ENCODE assay signal across 15 cellular contexts in the genomic region with DNA sequence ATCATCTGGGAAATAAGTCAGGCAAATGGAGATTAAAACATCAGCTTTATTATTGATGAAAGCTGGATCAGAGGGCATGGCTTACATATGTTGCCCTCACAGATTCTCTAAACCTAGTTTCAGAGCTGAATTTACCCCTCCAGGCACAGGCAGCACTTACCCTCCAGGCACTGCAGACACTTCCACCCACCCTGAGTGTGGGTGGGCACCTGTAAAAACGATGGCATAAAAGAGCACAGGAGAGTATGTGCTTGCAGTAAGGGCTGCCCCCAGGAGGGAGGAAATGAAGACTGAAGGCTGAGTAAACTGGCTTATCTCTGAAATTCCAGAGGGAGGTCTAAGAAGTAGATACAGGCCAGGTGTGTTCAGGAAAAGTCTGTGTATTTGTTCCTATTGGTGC.
DNase-seq lines count a peak whose midpoint lies in the region; ATAC-seq, FAIRE-seq and TF ChIP-seq lines count a peak whose summit lies in the region.
"Had no signal": no experiment of that assay in that cellular context is flagged by ENCODE, and none has a peak within 500 bp of the region (broad histone marks: within the 10 kb centered on the region; RNA-seq: fewer than 3 reads in every experiment).

No MANE protein-coding gene starts in this region.

- H3K4me1 ChIP-seq in H1 (replicated peaks in 1 of 4; ENCODE audit: control insufficient read depth in 3 of 4, insufficient read depth in 4 of 4, low read length in 3 of 4) (no peaks in the 10 kb centered on the region), neural progenitor cell (peaks cover 6% of the 10 kb centered on the region), tibial artery (peaks cover 0 to 57% (median 10%) of the 10 kb centered on the region in 4 donors)
- H3K4me1 ChIP-seq: BLaER1 treated with 17β-estradiol and CSF1 and Interleukin-3, amounts not matched to agents 10 nM and 100 nM had no signal

- no peaks in the 10 kb centered on the region for H3K79me1 ChIP-seq in H1 (ENCODE audit: low read depth, low read length)

- H3K27ac Mint-ChIP-seq in WTC11 (no peak overlapping the region), neural progenitor cell (peak overlapping the region; percentile 4)
- H3K27ac Mint-ChIP-seq: CD4-positive, CD25-positive, alpha-beta regulatory T cell; HFFc6 had no signal

- TF ChIP-seq RAD21 in H1 (IDR thresholded peaks at IDR 0.05 in 1 of 2, conservative IDR thresholded peaks at IDR 0.05 in 1 of 2; ENCODE audit: low read depth in 2 of 2, low read length in 2 of 2): no peak

- no peaks in the 10 kb centered on the region for H3F3A ChIP-seq in neural progenitor cell (ENCODE audit: low read depth)

- CTCF ChIA-PET in WTC11 (lab: Charles Lee) (no interaction called here), H1 (lab: Charles Lee; ENCODE audit: partially characterized antibody) (interaction anchor here (1.2 kb wide), 1 partner anchor 8 kb away, joined by 3 read pairs; no protein-coding TSS in a partner anchor)

- H3K4ac ChIP-seq in H1 (replicated peaks; ENCODE audit: insufficient read length, low read depth, low read length): no peak overlapping the region

- no peak for TF ChIP-seq POLR2A in H1 (IDR thresholded peaks at IDR 0.05; ENCODE audit: control extremely low read depth in 1 of 2, low read depth in 2 of 2, low read length in 2 of 2)

- H2BK120ac ChIP-seq in H1 (replicated peaks; ENCODE audit: low read depth, low read length): no peak overlapping the region

- TF ChIP-seq CTCF in WTC11 (IDR thresholded peaks at IDR 0.05): no peak
- no peak for TF ChIP-seq CTCF in H1 (IDR thresholded peaks at IDR 0.05; ENCODE audit: control extremely low read depth in 1 of 3, insufficient read depth in 1 of 3, low read depth in 1 of 3, low read length in 3 of 3)
- TF ChIP-seq CTCF in neural progenitor cell (IDR thresholded peaks at IDR 0.05): no peak
- TF ChIP-seq CTCF in tibial artery (IDR thresholded peaks at IDR 0.05): no peak

- no peaks in the 10 kb centered on the region for H3K79me2 ChIP-seq in H1 (ENCODE audit: control insufficient read depth in 1 of 2, insufficient read depth in 2 of 2, low read length in 2 of 2)
- no peaks in the 10 kb centered on the region for H3K79me2 ChIP-seq in neural progenitor cell (ENCODE audit: low read depth)

- no peak overlapping the region for H4K5ac ChIP-seq in H1 (ENCODE audit: insufficient read length, low read depth, low read length)

- H3K23ac ChIP-seq in H1 (ENCODE audit: insufficient read length): no peak overlapping the region

- H3K4me3 Mint-ChIP-seq in WTC11 (no peak overlapping the region), neural progenitor cell (no peak overlapping the region)
- H3K4me3 Mint-ChIP-seq: CD4-positive, CD25-positive, alpha-beta regulatory T cell; HFFc6 had no signal

- H3K27me3 ChIP-seq in H1 (replicated peaks in 1 of 4; ENCODE audit: control insufficient read depth in 3 of 4, extremely low read depth in 1 of 4, insufficient read depth in 3 of 4, low read length in 3 of 4): no peaks in the 10 kb centered on the region
- H3K27me3 ChIP-seq in neural progenitor cell: no peaks in the 10 kb centered on the region
- H3K27me3 ChIP-seq in tibial artery: no peaks in the 10 kb centered on the region
- H3K27me3 ChIP-seq: BLaER1 treated with 17β-estradiol and CSF1 and Interleukin-3, amounts not matched to agents 10 nM and 100 nM had no signal

- no peak overlapping the region for H3K27ac ChIP-seq in H1 (ENCODE audit: low read depth, low read length)
- no peak overlapping the region for H3K27ac ChIP-seq in neural progenitor cell
- H3K27ac ChIP-seq in tibial artery: peak overlapping the region; percentile 49 to 73
- H3K27ac ChIP-seq: BLaER1 treated with 17β-estradiol and CSF1 and Interleukin-3, amounts not matched to agents 10 nM and 100 nM had no signal

- H3K4me2 ChIP-seq in H1 (ENCODE audit: insufficient read depth in 1 of 2, low read depth in 2 of 2, low read length in 2 of 2) (no peak overlapping the region), neural progenitor cell (no peak overlapping the region)
- H3K4me2 ChIP-seq: BLaER1 treated with 17β-estradiol and CSF1 and Interleukin-3, amounts not matched to agents 10 nM and 100 nM had no signal

- H3K4me3 ChIP-seq in H1 (ENCODE audit: extremely low read depth in 1 of 4, insufficient read depth in 2 of 4, low read depth in 3 of 4, low read length in 4 of 4) (no peak overlapping the region), neural progenitor cell (no peak overlapping the region), tibial artery (no peak overlapping the region)
- H3K4me3 ChIP-seq: BLaER1 treated with 17β-estradiol and CSF1 and Interleukin-3, amounts not matched to agents 10 nM and 100 nM had no signal

- 61% methylated on average over 1 of the region's 1 CpG; no CpG with 5 or more reads in 1 of the 2 experiments for WGBS in H1 (ENCODE audit: extremely low coverage in 1 of 2, insufficient coverage in 1 of 2, insufficient read length in 1 of 2, insufficient replicate concordance in 2 of 2, low coverage in 1 of 2, low lambda C conversion rate in 2 of 2, missing lambda C conversion rate in 1 of 2), 2 experiments

- intact Hi-C loops in tibial artery (cut with DNase I; ENCODE audit: low total_unique reads): loop anchor here (10.0 kb wide), 2 partner anchors 187 to 287 kb away; a partner anchor contains a TSS

- H2AK5ac ChIP-seq in H1 (ENCODE audit: low read depth, low read length): no peak overlapping the region

- peaks cover 0 to 3% of the 10 kb centered on the region in 2 experiments; a peak in 1 of 4 replicates for H3K9me3 ChIP-seq in H1 (ENCODE audit: insufficient read depth in 2 of 2, low read depth in 1 of 2, low read length in 1 of 2)
- H3K9me3 ChIP-seq in neural progenitor cell (ENCODE audit: low read depth): no peaks in the 10 kb centered on the region
- no peaks in the 10 kb centered on the region for H3K9me3 ChIP-seq in tibial artery
- H3K9me3 ChIP-seq: BLaER1 treated with 17β-estradiol and CSF1 and Interleukin-3, amounts not matched to agents 10 nM and 100 nM had no signal

- H2BK12ac ChIP-seq in H1 (ENCODE audit: low read depth, low read length): no peak overlapping the region

- H3K4me1 Mint-ChIP-seq in WTC11: no peaks in the 10 kb centered on the region
- no peaks in the 10 kb centered on the region for H3K4me1 Mint-ChIP-seq in neural progenitor cell
- H3K4me1 Mint-ChIP-seq: CD4-positive, CD25-positive, alpha-beta regulatory T cell had no signal

- no peak overlapping the region for H2BK5ac ChIP-seq in H1 (ENCODE audit: low read depth, low read length)

- no peak overlapping the region for H2BK15ac ChIP-seq in H1 (ENCODE audit: low read length)

- H3K36me3 Mint-ChIP-seq in WTC11: peaks cover 3% of the 10 kb centered on the region; the same call in 1 of the 2 replicates
- H3K36me3 Mint-ChIP-seq in neural progenitor cell: no peaks in the 10 kb centered on the region
- H3K36me3 Mint-ChIP-seq: CD4-positive, CD25-positive, alpha-beta regulatory T cell had no signal

- H4K8ac ChIP-seq in H1 (ENCODE audit: extremely low read depth, insufficient read depth, low read length): no peak overlapping the region

- H3K56ac ChIP-seq in H1 (replicated peaks; ENCODE audit: insufficient read length, low read depth, low read length): no peak overlapping the region

- H4K20me1 ChIP-seq in H1 (replicated peaks in 1 of 2; ENCODE audit: control insufficient read depth in 1 of 2, insufficient read depth in 2 of 2, low read length in 2 of 2) (no peaks in the 10 kb centered on the region), neural progenitor cell (ENCODE audit: low read depth) (no peaks in the 10 kb centered on the region)
- H4K20me1 ChIP-seq: BLaER1 treated with 17β-estradiol and CSF1 and Interleukin-3, amounts not matched to agents 10 nM and 100 nM had no signal

- H3K14ac ChIP-seq in H1 (ENCODE audit: insufficient read length): no peak overlapping the region

- H3K36me3 ChIP-seq in H1 (ENCODE audit: control insufficient read depth in 2 of 4, insufficient read depth in 4 of 4, low read length in 3 of 4) (no peaks in the 10 kb centered on the region), neural progenitor cell (no peaks in the 10 kb centered on the region), tibial artery (no peaks in the 10 kb centered on the region)
- H3K36me3 ChIP-seq: BLaER1 treated with 17β-estradiol and CSF1 and Interleukin-3, amounts not matched to agents 10 nM and 100 nM had no signal

- H3K9ac ChIP-seq in H1 (replicated peaks in 1 of 4; ENCODE audit: extremely low read depth in 1 of 4, low read depth in 3 of 4, low read length in 3 of 4): no peak overlapping the region
- H3K9ac ChIP-seq in neural progenitor cell: no peak overlapping the region
- H3K9ac ChIP-seq: BLaER1 treated with 17β-estradiol and CSF1 and Interleukin-3, amounts not matched to agents 10 nM and 100 nM had no signal

- H2BK20ac ChIP-seq in H1 (ENCODE audit: low read length): no peak overlapping the region

- DNase-seq in WTC11 (ENCODE audit: low spot score): no peak
- no peak for DNase-seq in H1 (ENCODE audit: low read depth in 1 of 2, low spot score in 2 of 2)
- no peak for DNase-seq in neural progenitor cell (ENCODE audit: low spot score)
- no peak for DNase-seq in tibial artery
- DNase-seq in HuH-7.5 (ENCODE audit: low spot score): no peak
- no peak for DNase-seq in GOT3 (lab: John Stamatoyannopoulos, UW)
- DNase-seq in NOMO-1 treated with dmso at 0.1 percent for 144 hours (lab: John Stamatoyannopoulos, UW; ENCODE audit: unreplicated experiment): no peak
- DNase-seq: ACHN; CD4-positive, CD25-positive, alpha-beta regulatory T cell; DMS53; HCEC 1CT; HFFc6 had no signal

- H4K91ac ChIP-seq in H1 (replicated peaks; ENCODE audit: insufficient read length, low read length): no peak overlapping the region

- no peak for FAIRE-seq in H1 (lab: Jason Lieb, UNC)
- FAIRE-seq: HepG2, HTR-8/SVneo had no signal

- H2AFZ ChIP-seq in H1 (ENCODE audit: low read length) (0 out of 2 replicates have a peak overlapping the region, but pooled peaks have one; percentile 2), neural progenitor cell (replicated peaks) (no peak overlapping the region)

- H3K9me3 Mint-ChIP-seq in WTC11: peaks cover 18% of the 10 kb centered on the region
- no peaks in the 10 kb centered on the region for H3K9me3 Mint-ChIP-seq in neural progenitor cell

- no peaks in the 10 kb centered on the region for H3K23me2 ChIP-seq in H1 (ENCODE audit: low read depth, low read length)

- H3K27me3 Mint-ChIP-seq in WTC11 (ENCODE audit: low read depth) (no peaks in the 10 kb centered on the region; the same call in 1 of the 2 replicates), neural progenitor cell (ENCODE audit: insufficient read depth, low read depth) (no peaks in the 10 kb centered on the region)
- H3K27me3 Mint-ChIP-seq: CD4-positive, CD25-positive, alpha-beta regulatory T cell had no signal

- no peak for TF ChIP-seq EP300 in H1 (IDR thresholded peaks at IDR 0.05; ENCODE audit: borderline replicate concordance in 1 of 2, low read depth in 2 of 2, low read length in 2 of 2)

- POLR2A ChIA-PET in WTC11 (lab: Charles Lee): no interaction called here
- POLR2A ChIA-PET in H1 (lab: Charles Lee; ENCODE audit: partially characterized antibody): no interaction called here

- no peak overlapping the region for H3K18ac ChIP-seq in H1 (ENCODE audit: extremely low read depth, low read length)

- peak; percentile 20; the same call in 1 of the 2 replicates for ATAC-seq in WTC11
- ATAC-seq: HepG2 had no signal

TF ChIP-seq in WTC11, 78 proteins besides CTCF, POLR2A, EP300 and RAD21:
- TF ChIP-seq MYBL2 (CRISPR knock-in tag; IDR thresholded peaks at IDR 0.05): no peak

TF ChIP-seq in H1, 55 proteins besides CTCF, POLR2A, EP300 and RAD21 (continues in another document):
- no peak for TF ChIP-seq JUND (IDR thresholded peaks at IDR 0.05; ENCODE audit: low read length)

Comparison
In these comparisons a context has a peak if more than half of its experiments do, and no peak if none do; other contexts are left out.
1. H3K27ac ChIP-seq: peak in tibial artery (2 of 2); none in H1 (single experiment) and neural progenitor cell (single experiment).